8 cellular contexts compared by ENCODE assay signal in the genomic region with DNA sequence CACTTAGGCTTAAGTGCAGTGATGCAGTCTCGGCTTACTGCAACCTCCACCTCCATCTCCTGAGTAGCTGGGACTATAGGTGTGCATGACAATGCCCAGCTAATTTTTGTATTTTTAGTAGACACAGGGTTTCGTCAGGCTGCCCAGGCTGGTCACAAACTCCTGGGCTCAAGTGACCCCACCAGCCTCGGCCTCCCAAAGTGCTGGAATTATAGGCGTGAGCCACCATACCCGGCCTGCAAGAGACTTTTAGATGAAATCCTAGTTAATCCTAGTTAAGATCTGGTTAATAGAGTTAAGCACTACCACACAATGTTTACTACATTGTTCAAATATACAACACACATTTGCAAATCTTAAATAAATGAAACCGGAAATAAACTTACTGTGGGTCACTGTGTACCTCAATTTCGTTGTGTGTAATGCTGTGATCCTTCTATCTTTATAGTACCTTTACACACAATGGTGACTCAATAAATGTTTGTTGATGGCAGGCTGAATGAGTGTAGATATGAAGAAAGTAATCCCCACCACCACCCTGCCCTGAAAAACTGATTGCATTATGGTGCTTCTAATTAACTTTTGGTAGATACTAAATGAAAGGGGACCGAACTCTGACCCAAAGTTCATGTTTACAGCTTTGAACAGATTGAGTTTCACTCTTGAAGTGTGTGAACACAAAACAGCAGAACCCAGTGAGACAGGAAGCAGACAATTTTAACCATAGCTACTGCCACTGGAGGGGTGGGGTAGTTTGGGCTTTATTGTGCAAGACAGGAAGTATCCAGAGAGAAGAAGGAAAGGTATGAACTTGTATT.
DNase-seq lines count a peak whose midpoint lies in the region; TF ChIP-seq lines count a peak whose summit lies in the region.

No MANE protein-coding gene starts in this region.

- peak overlapping the region; percentile 73 for H3K27ac Mint-ChIP-seq in HFFc6

- no peaks in the 10 kb centered on the region for H3K27me3 Mint-ChIP-seq in HFFc6 (ENCODE audit: insufficient read depth)

- H3K4me1 Mint-ChIP-seq in HFFc6 (ENCODE audit: low read depth): peaks cover 78% of the 10 kb centered on the region

- no peaks in the 10 kb centered on the region for H3K9me3 Mint-ChIP-seq in HFFc6

- H3K4me3 Mint-ChIP-seq in HFFc6: 0 out of 2 replicates have a peak overlapping the region, but pooled peaks have one; percentile 3

- H3K36me3 Mint-ChIP-seq in HFFc6 (ENCODE audit: low read depth): no peaks in the 10 kb centered on the region

- H3K4me3 ChIP-seq in fibroblast of mammary gland (ENCODE audit: control insufficient read depth, low read depth, low read length): no peak overlapping the region

- TF ChIP-seq CTCF in HFFc6 (IDR thresholded peaks at IDR 0.05): no peak
- no peak for TF ChIP-seq CTCF in fibroblast of mammary gland (conservative IDR thresholded peaks at IDR 0.05; ENCODE audit: control insufficient read depth, insufficient read depth, low read depth, low read length)

- DNase-seq in activated CD8-positive, alpha-beta memory T cell treated with anti-CD3 and anti-CD28 coated beads for 4 hours (ENCODE audit: low read depth in 2 of 2): peak; percentile 8 to 32
- DNase-seq in activated CD8-positive, alpha-beta memory T cell treated with anti-CD3 and anti-CD28 coated beads for 24 hours: no peak
- DNase-seq in HFFc6 (no peak), M059J (ENCODE audit: low read depth) (peak; percentile 92), fibroblast of mammary gland (ENCODE audit: low read depth) (peak; percentile 36), NCI-H1105 (lab: John Stamatoyannopoulos, UW) (no peak)
- DNase-seq in activated CD4-positive, alpha-beta T cell treated with anti-CD3 and anti-CD28 coated beads, Interleukin-2, amount 50 U/mL, for 1 hour: peak; percentile 42
- DNase-seq in stimulated activated CD4-positive, alpha-beta T cell treated with anti-CD3 and anti-CD28 coated beads, TNF-alpha, amount 100 ng/mL, for 1 hour (ENCODE audit: low read depth in 3 of 3, low spot score in 1 of 3): peak in 2 of 3 donors; percentile 38

Comparison
In these comparisons a context has a peak if more than half of its experiments do, and no peak if none do; other contexts are left out.
1. DNase-seq: peak in activated CD8-positive, alpha-beta memory T cell treated with anti-CD3 and anti-CD28 coated beads for 4 hours (2 of 2), M059J (single experiment), activated CD4-positive, alpha-beta T cell treated with anti-CD3 and anti-CD28 coated beads, Interleukin-2, amount 50 U/mL, for 1 hour (single experiment), fibroblast of mammary gland (single experiment) and stimulated activated CD4-positive, alpha-beta T cell treated with anti-CD3 and anti-CD28 coated beads, TNF-alpha, amount 100 ng/mL, for 1 hour (2 of 3); none in activated CD8-positive, alpha-beta memory T cell treated with anti-CD3 and anti-CD28 coated beads for 24 hours (single experiment), HFFc6 (single experiment) and NCI-H1105 (single experiment).